26 cellular contexts compared by ENCODE assay signal in the genomic region with DNA sequence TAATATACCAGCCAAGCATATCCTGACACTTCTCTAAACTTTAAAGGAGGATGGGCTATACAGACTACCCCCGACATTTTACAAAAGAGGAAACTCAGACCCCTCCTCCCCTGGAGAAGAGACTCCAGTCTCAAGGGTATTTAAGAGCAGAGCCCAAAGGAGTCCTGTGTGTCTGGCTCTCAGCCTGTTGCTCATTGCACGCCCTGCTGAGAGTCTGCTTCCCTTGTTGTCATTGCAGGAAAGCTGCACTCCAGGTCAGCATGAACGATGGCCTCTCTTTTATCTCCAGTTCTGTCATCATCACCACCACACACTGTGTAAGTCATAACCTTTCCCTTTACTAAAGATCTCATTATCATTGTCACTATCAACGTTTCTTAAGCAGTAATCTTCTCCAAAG.
"Had no signal": no experiment of that assay in that cellular context is flagged by ENCODE, and none has a peak within 500 bp of the region (broad histone marks: within the 10 kb centered on the region; RNA-seq: fewer than 3 reads in every experiment).

No MANE protein-coding gene starts in this region.

- DNase-seq: hypothalamus; immature natural killer cell; kidney; lower lobe of right lung; mammary epithelial cell; mesendoderm; naive B cell; natural killer cell; nephron progenitor cell; occipital lobe; psoas muscle; stimulated activated CD4-positive, alpha-beta T cell treated with anti-CD3 and anti-CD28 coated beads, Interleukin-12 subunit alpha, Interleukin-12 subunit beta, amount 100 ng/mL, for 4 hours; stimulated activated CD4-positive, alpha-beta T cell treated with anti-CD3 and anti-CD28 coated beads, Interleukin-15, amount 100 ng/mL, for 24 hours; stimulated activated CD4-positive, alpha-beta T cell treated with anti-CD3 and anti-CD28 coated beads, Interleukin-2, amount 100 ng/mL, for 24 hours; stimulated activated CD4-positive, alpha-beta T cell treated with anti-CD3 and anti-CD28 coated beads, Interleukin-4, amount 100 ng/mL, for 1 hour; stimulated activated naive CD4-positive, alpha-beta T cell; tibial artery; trophoblast cell; upper lobe of right lung had no signal

- H3K4me3 ChIP-seq: lower lobe of right lung, neural progenitor cell, psoas muscle, skin epidermis, suprapubic skin, thoracic aorta, tibial artery, upper lobe of right lung had no signal

- H3K9me3 ChIP-seq: lower lobe of right lung, neutrophil, psoas muscle, suprapubic skin, thoracic aorta, tibial artery, upper lobe of right lung had no signal

- H3K27ac ChIP-seq: lower lobe of right lung, neural progenitor cell, neutrophil, parathyroid adenoma, psoas muscle, skin epidermis, suprapubic skin, thoracic aorta, tibial artery, upper lobe of right lung had no signal

- ATAC-seq: lower lobe of right lung, natural killer cell, psoas muscle, sciatic nerve, upper lobe of right lung had no signal

- H3K36me3 ChIP-seq: neural progenitor cell, neutrophil had no signal

- H3K27me3 ChIP-seq: neural progenitor cell, neutrophil, suprapubic skin, tibial artery, upper lobe of right lung had no signal

- H3K4me1 ChIP-seq: lower lobe of right lung, neural progenitor cell, parathyroid adenoma, psoas muscle, suprapubic skin, upper lobe of right lung had no signal
